9 cellular contexts compared by ENCODE assay signal in genomic region chr15:101128191-101128590, GRCh38.
DNase-seq lines count a peak whose midpoint lies in the region; ATAC-seq, FAIRE-seq and TF ChIP-seq lines count a peak whose summit lies in the region.
"Had no signal": no experiment of that assay in that cellular context is flagged by ENCODE, and none has a peak within 500 bp of the region (broad histone marks: within the 10 kb centered on the region; RNA-seq: fewer than 3 reads in every experiment).

No MANE protein-coding gene starts in this region.

- H3K27ac ChIP-seq in A673 (ENCODE audit: low read depth, low read length, poor library complexity, severe bottlenecking) (peak overlapping the region; percentile 96), lower lobe of right lung (no peak overlapping the region), neural progenitor cell (no peak overlapping the region)

- POLR2A ChIA-PET in A673 (lab: Charles Lee; ENCODE audit: low non-redundant PET) = interaction anchor here (0.6 kb wide), 1 partner anchor 124 kb away, joined by 4 read pairs; no protein-coding TSS in a partner anchor

- H3K9me3 Mint-ChIP-seq in neural progenitor cell = peaks cover 8% of the 10 kb centered on the region

- peak; percentile 29 to 31 for ATAC-seq in lower lobe of right lung
- no peak for ATAC-seq in HG03159 (IDR thresholded peaks at IDR 0.05; ENCODE audit: unreplicated experiment)

- no peaks in the 10 kb centered on the region for H3K9me3 ChIP-seq in A673 (ENCODE audit: low read depth, low read length, poor library complexity, severe bottlenecking)
- H3K9me3 ChIP-seq in lower lobe of right lung = no peaks in the 10 kb centered on the region
- no peaks in the 10 kb centered on the region for H3K9me3 ChIP-seq in neural progenitor cell (ENCODE audit: low read depth)

- no peaks in the 10 kb centered on the region for H4K20me1 ChIP-seq in neural progenitor cell (ENCODE audit: low read depth)

- CTCF ChIA-PET in A673 (lab: Charles Lee) = interaction anchor here (0.6 to 1.2 kb wide), 2 partner anchors 25 to 130 kb away, joined by 4 to 5 read pairs; no protein-coding TSS in a partner anchor

- peaks cover 31% of the 10 kb centered on the region for H3K4me1 Mint-ChIP-seq in neural progenitor cell

- no peak overlapping the region for H3K9ac ChIP-seq in neural progenitor cell

- H3K36me3 ChIP-seq in A673 (ENCODE audit: insufficient read depth, low read length, poor library complexity, severe bottlenecking) (no peaks in the 10 kb centered on the region), lower lobe of right lung (no peaks in the 10 kb centered on the region), neural progenitor cell (no peaks in the 10 kb centered on the region)

- peaks cover 5% of the 10 kb centered on the region for H3K27me3 Mint-ChIP-seq in neural progenitor cell (ENCODE audit: insufficient read depth, low read depth)

- no peaks in the 10 kb centered on the region for H3K36me3 Mint-ChIP-seq in neural progenitor cell

- no TSS peak for BruUV-seq in A673 (replicated peaks; lab: Mats Ljungman, UMichigan)

- TF ChIP-seq CTCF in A673 (conservative IDR thresholded peaks at IDR 0.05; ENCODE audit: low read depth, low read length) = no peak
- no peak for TF ChIP-seq CTCF in astrocyte of the spinal cord (IDR thresholded peaks at IDR 0.05; ENCODE audit: low read depth, low read length)
- TF ChIP-seq CTCF in lower lobe of right lung (IDR thresholded peaks at IDR 0.05) = no peak
- TF ChIP-seq CTCF in neural progenitor cell (IDR thresholded peaks at IDR 0.05) = no peak
- no peak for TF ChIP-seq CTCF in GM20000 (IDR thresholded peaks at IDR 0.05; ENCODE audit: extremely low read depth, missing control alignments)

- H3K27ac Mint-ChIP-seq in neural progenitor cell = no peak overlapping the region

- H3K4me3 ChIP-seq in A673 (ENCODE audit: low read depth, low read length, poor library complexity, severe bottlenecking) = no peak overlapping the region
- no peak overlapping the region for H3K4me3 ChIP-seq in astrocyte of the spinal cord (ENCODE audit: low read depth, low read length)
- H3K4me3 ChIP-seq in lower lobe of right lung = no peak overlapping the region
- H3K4me3 ChIP-seq in neural progenitor cell = no peak overlapping the region

- peak; percentile 92 for DNase-seq in A673 (ENCODE audit: low spot score)
- DNase-seq in HTR-8/SVneo (ENCODE audit: insufficient read length, low spot score) = peak; percentile 73
- DNase-seq in astrocyte of the spinal cord (ENCODE audit: low read depth, low spot score) = peak; percentile 93
- DNase-seq in lower lobe of right lung = no peak
- no peak for DNase-seq in neural progenitor cell (ENCODE audit: low spot score)
- DNase-seq in NCI-H2107 (lab: John Stamatoyannopoulos, UW) = no peak
- DNase-seq in GM20000 (ENCODE audit: low spot score) = no peak

- H3K79me2 ChIP-seq in neural progenitor cell (ENCODE audit: low read depth) = no peaks in the 10 kb centered on the region

- H3K4me3 Mint-ChIP-seq in neural progenitor cell = no peak overlapping the region

- H3K27me3 ChIP-seq in A673 (replicated peaks; ENCODE audit: insufficient read depth, low read depth, low read length, poor library complexity) = no peaks in the 10 kb centered on the region
- H3K27me3 ChIP-seq in lower lobe of right lung (ENCODE audit: low read depth) = no peaks in the 10 kb centered on the region
- no peaks in the 10 kb centered on the region for H3K27me3 ChIP-seq in neural progenitor cell

- peaks cover 28% of the 10 kb centered on the region for H3F3A ChIP-seq in neural progenitor cell (ENCODE audit: low read depth)

- H3K4me1 ChIP-seq in A673 (ENCODE audit: insufficient read depth, low read length, poor library complexity, severe bottlenecking) (peaks cover 42% of the 10 kb centered on the region), lower lobe of right lung (peaks cover 49% of the 10 kb centered on the region), neural progenitor cell (peaks cover 18% of the 10 kb centered on the region)

- intact Hi-C loops in A673 (cut with micrococcal nuclease; ENCODE audit: unreplicated experiment) = loop anchor here (5.0 kb wide), 1 partner anchor 44 kb away; no protein-coding TSS in a partner anchor
- intact Hi-C loops in lower lobe of right lung (cut with DNase I) = no loop called here

- no peak overlapping the region for H2AFZ ChIP-seq in neural progenitor cell (replicated peaks)

- in situ Hi-C loops in astrocyte of the spinal cord (cut with HindIII; ENCODE audit: low sequenced_read_pairs) = loop anchor here (10.0 kb wide), 1 partner anchor 127 kb away; the partner anchor contains the start of gene CHSY1

- H3K4me2 ChIP-seq in neural progenitor cell = no peak overlapping the region

- no peak for FAIRE-seq in HTR-8/SVneo (lab: Jason Lieb, UNC)
- FAIRE-seq: TTC549 had no signal

Comparison
In these comparisons a context has a peak if more than half of its experiments do, and no peak if none do; other contexts are left out.
1. DNase-seq: peak in A673 (single experiment), HTR-8/SVneo (single experiment) and astrocyte of the spinal cord (single experiment); none in lower lobe of right lung (single experiment), neural progenitor cell (single experiment), NCI-H2107 (single experiment) and GM20000 (single experiment).